18 cellular contexts compared by ENCODE assay signal in genomic region chr10:9625266-9625776, GRCh38.
"Had no signal": no experiment of that assay in that cellular context is flagged by ENCODE, and none has a peak within 500 bp of the region (broad histone marks: within the 10 kb centered on the region; RNA-seq: fewer than 3 reads in every experiment).

No MANE protein-coding gene starts in this region.

- H3K27ac Mint-ChIP-seq: endodermal cell; immature natural killer cell; naive thymus-derived CD8-positive, alpha-beta T cell; type B pancreatic cell had no signal

- H3K9me3 Mint-ChIP-seq: type B pancreatic cell had no signal

- ATAC-seq: gastroesophageal sphincter; left colon; mucosa of descending colon; naive thymus-derived CD8-positive, alpha-beta T cell; right cardiac atrium; stimulated activated naive CD8-positive, alpha-beta T cell treated with anti-CD3 and anti-CD28 coated beads, Interleukin-15, Interleukin-2, amounts not matched to agents 100 U/mL and 50 U/mL, for 24 hours had no signal

- DNase-seq: cerebellar nuclear complex; effector CD4-positive, alpha-beta T cell; endodermal cell; erythroblast; glutamatergic neuron; immature natural killer cell; left colon; mucosa of descending colon; naive thymus-derived CD8-positive, alpha-beta T cell; posterior cingulate gyrus; right cardiac atrium; small intestine; stimulated activated CD4-positive, alpha-beta T cell treated with anti-CD3 and anti-CD28 coated beads, Interleukin-2, amount 100 ng/mL, for 48 hours; stimulated activated naive CD8-positive, alpha-beta T cell treated with anti-CD3 and anti-CD28 coated beads, Interleukin-15, Interleukin-2, amounts not matched to agents 100 U/mL and 50 U/mL, for 24 hours; thyroid gland had no signal

- H3K4me3 Mint-ChIP-seq: endodermal cell; immature natural killer cell; naive thymus-derived CD8-positive, alpha-beta T cell; neural crest cell; type B pancreatic cell had no signal

- H3K27me3 Mint-ChIP-seq: type B pancreatic cell had no signal

- H3K36me3 Mint-ChIP-seq: immature natural killer cell; naive thymus-derived CD8-positive, alpha-beta T cell; type B pancreatic cell had no signal

- H3K4me1 Mint-ChIP-seq: immature natural killer cell; naive thymus-derived CD8-positive, alpha-beta T cell; neural crest cell had no signal
